33 cellular contexts compared by ENCODE assay signal in the genomic region with DNA sequence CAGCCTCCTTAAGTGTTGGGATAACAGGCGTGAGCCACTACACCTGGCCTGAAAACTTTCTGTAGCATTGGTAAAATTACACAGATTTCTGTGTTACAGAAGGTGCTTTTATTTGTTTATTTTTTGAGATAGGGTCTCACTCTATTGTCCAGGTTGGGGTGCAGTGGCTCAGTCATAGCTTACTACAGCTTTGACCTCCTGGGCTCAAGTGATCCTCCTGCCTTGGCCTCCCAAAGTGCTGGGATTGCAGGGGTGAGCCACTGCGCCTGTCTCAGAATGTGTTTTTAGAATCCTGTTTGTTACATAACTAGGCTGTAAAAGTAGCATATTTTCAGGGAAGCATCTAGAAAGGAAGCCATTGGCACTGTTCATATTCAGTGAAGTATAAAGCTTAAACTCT. TPM values are rescaled to one million over a fixed set of nuclear protein-coding genes. Genes with fewer than 3 reads are reported as not detected.
A peak's percentile ranks its signal among the peaks of the same experiment; 100 is the strongest.
DNase-seq lines count a peak whose midpoint lies in the region; ATAC-seq, FAIRE-seq and TF ChIP-seq lines count a peak whose summit lies in the region.
"Had no signal": no experiment of that assay in that cellular context is flagged by ENCODE, and none has a peak within 500 bp of the region (broad histone marks: within the 10 kb centered on the region; RNA-seq: fewer than 3 reads in every experiment).

No MANE protein-coding gene starts in this region.

- no peak overlapping the region for H3K4me2 ChIP-seq in K562 (ENCODE audit: insufficient read depth, low read length)
- H3K4me2 ChIP-seq: A549, BLaER1 had no signal

- CTCF ChIA-PET in K562 (lab: Yijun Ruan, JAX; ENCODE audit: low intra/inter-chr PET ratio), result no interaction called here

- TF ChIP-seq RAD21 in K562 (CRISPR knock-in tag; conservative IDR thresholded peaks at IDR 0.05 in 1 of 2, IDR thresholded peaks at IDR 0.05 in 1 of 2), result no peak

- ATAC-seq in K562 (no peak), GM21529 (IDR thresholded peaks at IDR 0.05; ENCODE audit: unreplicated experiment) (no peak)
- ATAC-seq: A549; CD8-positive, alpha-beta T cell had no signal

- H3K79me2 ChIP-seq in K562 (ENCODE audit: control insufficient read depth, insufficient read depth, low read length), result 0 out of 3 replicates have a peak, but pooled peaks cover 3% of the 10 kb centered on the region

- no peaks in the 10 kb centered on the region for H3K9me3 Mint-ChIP-seq in dendritic cell treated with granulocyte-macrophage colony-stimulating factor and Interleukin-4, amounts not matched to agents 40 ng/mL and 50 ng/mL, for 4 days
- H3K9me3 Mint-ChIP-seq: CD4-positive, alpha-beta memory T cell; CD4-positive, alpha-beta T cell; CD4-positive, CD25-positive, alpha-beta regulatory T cell; CD8-positive, alpha-beta memory T cell; CD8-positive, alpha-beta T cell had no signal

- peaks cover 61% of the 10 kb centered on the region for H3K36me3 ChIP-seq in K562 (ENCODE audit: control insufficient read depth, insufficient read depth, low read length)

- H3K36me3 Mint-ChIP-seq in dendritic cell treated with granulocyte-macrophage colony-stimulating factor and Interleukin-4, amounts not matched to agents 40 ng/mL and 50 ng/mL, for 4 days (ENCODE audit: low read depth), result peaks cover 80% of the 10 kb centered on the region

- TF ChIP-seq POLR2A in K562 (conservative IDR thresholded peaks at IDR 0.05), result no peak; the same call in 1 of the 2 replicates

- no peak overlapping the region for H3K27ac ChIP-seq in K562 (ENCODE audit: extremely low read depth, low read depth, low read length)
- H3K27ac ChIP-seq: 22Rv1, A549, BLaER1, C4-2B had no signal

- no peaks in the 10 kb centered on the region; a peak in 1 of 5 replicates for H3K4me1 ChIP-seq in K562 (replicated peaks in 1 of 2; ENCODE audit: control insufficient read depth in 2 of 2, insufficient read depth in 2 of 2, low read length in 2 of 2)
- H3K4me1 ChIP-seq: A549, BE2C, BLaER1, Caco-2 had no signal

- no peak for FAIRE-seq in K562 (lab: Jason Lieb, UNC)
- FAIRE-seq: A204.1, A549, D721Med had no signal

- in situ Hi-C loops in K562 (cut with MboI), result no loop called here

- no peaks in the 10 kb centered on the region for H3K27me3 ChIP-seq in K562 (ENCODE audit: control insufficient read depth in 2 of 2, insufficient read depth in 2 of 2, low read length in 2 of 2)
- H3K27me3 ChIP-seq: BE2C; BLaER1; BLaER1 treated with 17β-estradiol and CSF1 and Interleukin-3, amounts not matched to agents 10 nM and 100 nM had no signal

- BruUV-seq in K562 (replicated peaks; lab: Mats Ljungman, UMichigan), result no TSS peak

- no peaks in the 10 kb centered on the region for H3K27me3 Mint-ChIP-seq in dendritic cell treated with granulocyte-macrophage colony-stimulating factor and Interleukin-4, amounts not matched to agents 40 ng/mL and 50 ng/mL, for 4 days
- H3K27me3 Mint-ChIP-seq: B cell; CD4-positive, alpha-beta memory T cell; CD4-positive, alpha-beta T cell; CD4-positive, CD25-positive, alpha-beta regulatory T cell; CD8-positive, alpha-beta memory T cell had no signal

- H4K20me1 ChIP-seq in K562 (replicated peaks; ENCODE audit: control insufficient read depth, insufficient read depth, low read length), result no peaks in the 10 kb centered on the region

- TF ChIP-seq CTCF in K562 (IDR thresholded peaks at IDR 0.05 in 2 of 3, conservative IDR thresholded peaks at IDR 0.05 in 1 of 3; ENCODE audit: insufficient read depth in 2 of 3, low read depth in 1 of 3, low read length in 3 of 3), result no peak

- peak overlapping the region; percentile 91 for H3K27ac Mint-ChIP-seq in dendritic cell treated with granulocyte-macrophage colony-stimulating factor and Interleukin-4, amounts not matched to agents 40 ng/mL and 50 ng/mL, for 4 days
- H3K27ac Mint-ChIP-seq: B cell; CD4-positive, alpha-beta memory T cell; CD4-positive, alpha-beta T cell; CD4-positive, CD25-positive, alpha-beta regulatory T cell; CD8-positive, alpha-beta memory T cell; CD8-positive, alpha-beta T cell had no signal

- no peak for TF ChIP-seq EP300 in K562 (IDR thresholded peaks at IDR 0.05; ENCODE audit: low read length)

- no peak overlapping the region for H3K4me3 Mint-ChIP-seq in dendritic cell treated with granulocyte-macrophage colony-stimulating factor and Interleukin-4, amounts not matched to agents 40 ng/mL and 50 ng/mL, for 4 days
- H3K4me3 Mint-ChIP-seq: B cell; CD14-positive monocyte; CD4-positive, alpha-beta memory T cell; CD4-positive, alpha-beta T cell; CD4-positive, CD25-positive, alpha-beta regulatory T cell; CD8-positive, alpha-beta memory T cell; CD8-positive, alpha-beta T cell had no signal

- H3K9me3 ChIP-seq in K562 (replicated peaks; ENCODE audit: control insufficient read depth, insufficient read depth, low read depth, low read length), result 0 out of 2 replicates have a peak, but pooled peaks cover 2% of the 10 kb centered on the region
- H3K9me3 ChIP-seq: A549; BE2C; BLaER1; BLaER1 treated with 17β-estradiol and CSF1 and Interleukin-3, amounts not matched to agents 10 nM and 100 nM; Caco-2 had no signal

- intact Hi-C loops in K562 (cut with micrococcal nuclease), result no loop called here
- intact Hi-C loops in dendritic cell treated with granulocyte-macrophage colony-stimulating factor and Interleukin-4, amounts not matched to agents 40 ng/mL and 50 ng/mL, for 4 days (cut with micrococcal nuclease), result loop anchor here (1.0 to 5.0 kb wide), 2 partner anchors 44 to 112 kb away; partner anchors contain the start of genes ANKS1A and TAF11

- H3K9ac ChIP-seq in K562 (ENCODE audit: insufficient read depth in 1 of 2, low read depth in 2 of 2, low read length in 2 of 2), result no peak overlapping the region
- H3K9ac ChIP-seq: BLaER1 had no signal

- DNase-seq in K562 (ENCODE audit: extremely low read depth in 1 of 4, low spot score in 3 of 4) (no peak), NAMALWA (ENCODE audit: low spot score) (no peak)
- DNase-seq: 8988T; ACHN; AML-193; BE2C; C1 segment of cervical spinal cord; Caco-2; Calu3; CD4-positive, alpha-beta memory T cell; CD4-positive, alpha-beta T cell; CD4-positive, CD25-positive, alpha-beta regulatory T cell; CD8-positive, alpha-beta memory T cell; CD8-positive, alpha-beta T cell; COR-L47; DMS 273 treated with DMSO at 0.1 percent for 48 hours; DMS153; DMS53; DMS79; DMS79 treated with DMSO at 0.1 percent for 48 hours; DND-41; EL had no signal

- no peak overlapping the region for H2AFZ ChIP-seq in K562 (ENCODE audit: low read depth, low read length)

- POLR2A ChIA-PET in K562 (lab: Yijun Ruan, JAX), result interaction anchor here (0.9 to 1.2 kb wide), 3 partner anchors 10 to 18 kb away, joined by 3 to 4 read pairs (median 3); partner anchors contain the start of gene SNRPC

- WGBS in K562 (ENCODE audit: insufficient coverage, low coverage, missing lambda C conversion rate), result 92% methylated on average over 2 of the region's 2 CpGs

- H3K4me3 ChIP-seq in K562, result no peak overlapping the region
- H3K4me3 ChIP-seq: A549; BLaER1; BLaER1 treated with 17β-estradiol and CSF1 and Interleukin-3, amounts not matched to agents 10 nM and 100 nM had no signal

- H3K4me1 Mint-ChIP-seq in dendritic cell treated with granulocyte-macrophage colony-stimulating factor and Interleukin-4, amounts not matched to agents 40 ng/mL and 50 ng/mL, for 4 days (ENCODE audit: low read depth), result peaks cover 34% of the 10 kb centered on the region
- H3K4me1 Mint-ChIP-seq: B cell, CD14-positive monocyte had no signal

- no peaks in the 10 kb centered on the region for H3K9me1 ChIP-seq in K562 (ENCODE audit: control insufficient read depth, insufficient read depth, low read length)

RNA-seq across cellular contexts. Expression of gene BLTP3A, which starts 16.9 kb away (rescaled TPM):
- total RNA-seq in K562 (2011; cell fraction: chromatin; rRNA removed; ENCODE audit: low replicate concordance), result 63.2 and 83.7 TPM in 2 replicates
- total RNA-seq in K562 (2011; cell fraction: nucleolus; rRNA removed), result 35.0 and 36.8 TPM in 2 replicates
- total RNA-seq in K562 (2011; cell fraction: nucleoplasm; rRNA removed), result 39.5 and 45.3 TPM in 2 replicates
- total RNA-seq in K562 (2014; rRNA removed) (14.8 and 16.7 TPM in 2 replicates), K562 (2014; rRNA removed; fragmentation: Illumina TruSeq; extraction: Trizol) (21.5 and 24.6 TPM in 2 replicates), K562 (2015; rRNA removed; fragmentation: Illumina TruSeq; extraction: Trizol) (13.3 and 14.0 TPM in 2 replicates), K562 (2021) (30.2 and 34.6 TPM in 2 replicates)
- polyA plus RNA-seq in K562 (2011; rRNA removed) (29.3 and 33.0 TPM in 2 replicates), K562 (2014; fragmentation: Illumina TruSeq; extraction: Trizol) (26.6 and 27.2 TPM in 2 replicates), K562 (2014; fragmentation: Nextera tagmentation; extraction: Ambion mirVana) (1 to 10 TPM; 7.5 to 7.7 TPM), K562 (2014; rRNA removed) (15.5 and 17.9 TPM in 2 replicates)
- 23.9 and 26.2 TPM in 2 replicates for polyA plus RNA-seq in K562 (2011; cell fraction: cytosol; rRNA removed)
- polyA plus RNA-seq in K562 (2011; cell fraction: nucleus; rRNA removed), result 16.4 and 18.6 TPM in 2 replicates
- 12.0 and 23.2 TPM in 2 replicates for polyA plus RNA-seq in K562 (2012)
- 62.1 and 71.6 TPM in 2 replicates for polyA minus RNA-seq in K562 (2011; rRNA and poly(A)+ RNA removed)
- 38.1 and 38.5 TPM in 2 replicates for polyA minus RNA-seq in K562 (2011; cell fraction: cytosol; rRNA and poly(A)+ RNA removed)
- 14.1 and 23.9 TPM in 2 replicates for polyA minus RNA-seq in K562 (2011; cell fraction: nucleus; rRNA and poly(A)+ RNA removed)

RNA-seq across cellular contexts. Expression of gene SNRPC, which starts 17.7 kb away (rescaled TPM):
- 34.0 and 37.5 TPM in 2 replicates for total RNA-seq in K562 (2011; cell fraction: chromatin; rRNA removed; ENCODE audit: low replicate concordance)
- 54.7 and 59.2 TPM in 2 replicates for total RNA-seq in K562 (2011; cell fraction: nucleolus; rRNA removed)
- total RNA-seq in K562 (2011; cell fraction: nucleoplasm; rRNA removed), result 62.7 and 69.1 TPM in 2 replicates
- total RNA-seq in K562 (2014; rRNA removed) (500 and 634 TPM in 2 replicates), K562 (2014; rRNA removed; fragmentation: Illumina TruSeq; extraction: Trizol) (430 and 439 TPM in 2 replicates), K562 (2015; rRNA removed; fragmentation: Illumina TruSeq; extraction: Trizol) (488 and 508 TPM in 2 replicates), K562 (2021) (415 and 433 TPM in 2 replicates)
- polyA plus RNA-seq in K562 (2011; rRNA removed) (495 and 598 TPM in 2 replicates), K562 (2014; fragmentation: Illumina TruSeq; extraction: Trizol) (868 and 905 TPM in 2 replicates), K562 (2014; fragmentation: Nextera tagmentation; extraction: Ambion mirVana) (100 to 1,000 TPM; 697 to 889 TPM), K562 (2014; rRNA removed) (808 and 854 TPM in 2 replicates)
- 883 and 1,009 TPM in 2 replicates for polyA plus RNA-seq in K562 (2011; cell fraction: cytosol; rRNA removed)
- polyA plus RNA-seq in K562 (2011; cell fraction: nucleus; rRNA removed), result 165 and 174 TPM in 2 replicates
- polyA plus RNA-seq in K562 (2012), result 407 and 437 TPM in 2 replicates
- polyA minus RNA-seq in K562 (2011; rRNA and poly(A)+ RNA removed), result 218 and 228 TPM in 2 replicates
- polyA minus RNA-seq in K562 (2011; cell fraction: cytosol; rRNA and poly(A)+ RNA removed), result 104 and 122 TPM in 2 replicates
- polyA minus RNA-seq in K562 (2011; cell fraction: nucleus; rRNA and poly(A)+ RNA removed), result 21.0 and 35.1 TPM in 2 replicates
